21 cellular contexts compared by ENCODE assay signal in genomic region chr6:34552620-34553019, GRCh38. TPM values are rescaled to one million over a fixed set of nuclear protein-coding genes. Genes with fewer than 3 reads are reported as not detected.
"Had no signal": no experiment of that assay in that cellular context is flagged by ENCODE, and none has a peak within 500 bp of the region (broad histone marks: within the 10 kb centered on the region; RNA-seq: fewer than 3 reads in every experiment).

No MANE protein-coding gene starts in this region.

- H3K4me3 ChIP-seq: esophagus squamous epithelium, gastroesophageal sphincter, mucosa of descending colon, right atrium auricular region, sigmoid colon, skin epidermis, tibial artery, upper lobe of right lung, vagina had no signal

- H3K27ac ChIP-seq: esophagus squamous epithelium, gastroesophageal sphincter, neutrophil, right atrium auricular region, sigmoid colon, skin epidermis, tibial artery, upper lobe of right lung, vagina had no signal

- DNase-seq: cerebellar nuclear complex; dermis blood vessel endothelial cell; esophagus squamous epithelium; foreskin fibroblast; immature natural killer cell; mucosa of descending colon; naive thymus-derived CD8-positive, alpha-beta T cell; posterior cingulate gyrus; sigmoid colon; stimulated activated naive CD4-positive, alpha-beta T cell treated with Interleukin-2 at 50 U/mL for 16 hours; tibial artery; upper lobe of right lung had no signal

- H3K9me3 ChIP-seq: esophagus squamous epithelium, mucosa of descending colon, neutrophil, right atrium auricular region, sigmoid colon, tibial artery, upper lobe of right lung, vagina had no signal

- H3K36me3 Mint-ChIP-seq: immature natural killer cell; naive thymus-derived CD8-positive, alpha-beta T cell had no signal

- H3K4me1 ChIP-seq: gastroesophageal sphincter, right atrium auricular region, sigmoid colon, upper lobe of right lung, vagina had no signal

- ATAC-seq: gastroesophageal sphincter; mucosa of descending colon; naive thymus-derived CD8-positive, alpha-beta T cell; upper lobe of right lung had no signal

- H3K9me3 Mint-ChIP-seq: immature natural killer cell; naive thymus-derived CD8-positive, alpha-beta T cell had no signal

- H3K36me3 ChIP-seq: esophagus squamous epithelium, gastroesophageal sphincter, neutrophil, right atrium auricular region, sigmoid colon, tibial artery, upper lobe of right lung, vagina had no signal

- H3K27ac Mint-ChIP-seq: immature natural killer cell had no signal

- H3K27me3 ChIP-seq: gastroesophageal sphincter, right atrium auricular region, sigmoid colon, tibial artery, upper lobe of right lung, vagina had no signal

- H3K4me3 Mint-ChIP-seq: immature natural killer cell; naive thymus-derived CD8-positive, alpha-beta T cell had no signal

RNA-seq across cellular contexts. Expression of gene SPDEF, which starts 3.5 kb away (rescaled TPM):
- total RNA-seq: epithelial cell of proximal tubule; lung microvascular endothelial cell; naive thymus-derived CD8-positive, alpha-beta T cell; osteocyte; temporal lobe; vagina had no signal
- polyA plus RNA-seq: immature natural killer cell; naive thymus-derived CD8-positive, alpha-beta T cell had no signal
